ENCODE assay signal across 9 cellular contexts in the genomic region with DNA sequence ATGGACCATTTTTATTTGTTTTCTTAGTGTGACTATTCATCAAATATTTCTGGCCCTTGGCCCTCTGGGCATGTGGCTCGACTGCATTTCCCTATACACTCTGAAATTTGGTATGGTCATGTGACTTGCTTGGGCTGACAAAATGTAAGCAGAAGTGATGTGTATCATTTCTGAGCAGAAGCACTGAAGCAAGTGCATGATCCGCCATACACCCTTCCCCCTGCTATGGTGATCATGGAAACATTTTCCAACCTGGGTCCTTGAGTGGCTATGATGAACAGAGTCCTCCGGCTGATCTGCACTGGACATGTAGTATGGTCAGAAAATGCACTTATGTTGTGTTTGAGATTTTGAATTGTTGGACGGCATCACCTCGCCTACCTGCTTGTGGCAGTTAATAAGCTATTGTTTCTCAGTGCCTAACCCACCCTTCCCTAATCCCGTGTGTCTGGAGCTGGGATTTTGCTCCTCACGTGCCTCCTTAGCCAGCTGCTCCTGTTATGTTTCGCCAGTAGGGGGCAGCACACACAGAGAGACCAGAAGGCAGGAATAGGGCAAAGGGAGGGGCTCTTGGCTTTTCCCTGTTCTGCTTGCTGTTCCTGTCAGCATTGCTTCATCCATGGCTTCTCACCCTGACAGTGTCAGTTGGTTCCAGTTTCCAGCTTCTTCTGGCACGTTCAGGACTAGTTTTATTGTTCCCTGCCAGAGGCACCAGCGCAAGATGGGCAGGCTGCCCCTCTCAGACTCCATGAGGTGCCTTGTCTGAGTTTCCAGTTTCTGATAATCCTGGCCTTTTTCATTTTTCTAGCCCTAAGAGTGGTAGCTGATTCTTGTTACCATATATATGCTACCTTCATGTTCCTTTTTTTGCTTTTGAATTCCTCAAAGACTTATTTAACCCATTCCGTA.
DNase-seq lines count a peak whose midpoint lies in the region; ATAC-seq and TF ChIP-seq lines count a peak whose summit lies in the region.
"Had no signal": no experiment of that assay in that cellular context is flagged by ENCODE, and none has a peak within 500 bp of the region (broad histone marks: within the 10 kb centered on the region; RNA-seq: fewer than 3 reads in every experiment).

No MANE protein-coding gene starts in this region.

- H3K27ac ChIP-seq in 22Rv1 (no peak overlapping the region), HEK293 (ENCODE audit: extremely low read depth, low read depth, low read length) (no peak overlapping the region), brain microvascular endothelial cell (no peak overlapping the region), right lobe of liver (no peak overlapping the region), substantia nigra (ENCODE audit: low read depth, low read length, poor library complexity, severe bottlenecking) (no peak overlapping the region)

- TF ChIP-seq CTCF in 22Rv1 (IDR thresholded peaks at IDR 0.05), result peak; percentile 69
- TF ChIP-seq CTCF in GM10248 (IDR thresholded peaks at IDR 0.05; ENCODE audit: control extremely low read depth, extremely low read depth, low read depth, missing control alignments), result peak; percentile 91
- no peak; the same call in 1 of the 2 replicates for TF ChIP-seq CTCF in HEK293 (tag by site-specific recombination; IDR thresholded peaks at IDR 0.05)
- peak; percentile 79 for TF ChIP-seq CTCF in LNCAP (IDR thresholded peaks at IDR 0.05)
- peak; percentile 64 for TF ChIP-seq CTCF in brain microvascular endothelial cell (IDR thresholded peaks at IDR 0.05; ENCODE audit: low read depth, low read length, missing control alignments)
- peak; percentile 45 to 71 (median 48) for TF ChIP-seq CTCF in right lobe of liver (IDR thresholded peaks at IDR 0.05)

- POLR2A ChIA-PET in GM10248 (lab: Yijun Ruan, JAX) (no interaction called here), HEK293 (lab: Yijun Ruan, JAX) (interaction anchor here (0.6 kb wide), 1 partner anchor 551 kb away, joined by 5 read pairs; no protein-coding TSS in a partner anchor)

- DNase-seq in GM10248 (ENCODE audit: extremely low spot score), result peak; percentile 39
- peak; percentile 44 for DNase-seq in SHP77 treated with DMSO at 0.1 percent for 48 hours (lab: John Stamatoyannopoulos, UW)
- DNase-seq in brain microvascular endothelial cell, result no peak
- peak; percentile 33 to 62 (median 61) for DNase-seq in right lobe of liver
- DNase-seq in substantia nigra (lab: John Stamatoyannopoulos, UW), result peak in 40 of 49 donors; percentile 1 to 66 (median 22)
- DNase-seq: naive B cell had no signal

- H3K9me3 ChIP-seq in HEK293 (ENCODE audit: control insufficient read depth, insufficient read depth, low read depth, low read length) (no peaks in the 10 kb centered on the region), right lobe of liver (no peaks in the 10 kb centered on the region)

- no peaks in the 10 kb centered on the region for H3K27me3 ChIP-seq in brain microvascular endothelial cell (replicated peaks)
- H3K27me3 ChIP-seq in right lobe of liver, result no peaks in the 10 kb centered on the region

- in situ Hi-C loops in brain microvascular endothelial cell (cut with HindIII; ENCODE audit: low pct_ligation_motif_present, low sequenced_read_pairs), result no loop called here

- H3K4me3 ChIP-seq in HEK293 (ENCODE audit: low read depth, low read length), result no peak overlapping the region
- H3K4me3 ChIP-seq in brain microvascular endothelial cell (ENCODE audit: low read depth, low read length), result no peak overlapping the region
- H3K4me3 ChIP-seq in right lobe of liver, result no peak overlapping the region

- WGBS in right lobe of liver (ENCODE audit: insufficient coverage, low coverage, low lambda C conversion rate, missing lambda C conversion rate), result 29% methylated on average over 9 of the region's 11 CpGs

- no peak for TF ChIP-seq POLR2A in right lobe of liver (IDR thresholded peaks at IDR 0.05)

- ATAC-seq in right lobe of liver, result peak; percentile 84 to 94 (median 86)

- intact Hi-C loops in right lobe of liver (cut with DNase I), result no loop called here

- H3K36me3 ChIP-seq in HEK293 (ENCODE audit: control insufficient read depth in 2 of 2, insufficient read depth in 1 of 2, low read length in 2 of 2), result no peaks in the 10 kb centered on the region
- no peaks in the 10 kb centered on the region for H3K36me3 ChIP-seq in brain microvascular endothelial cell (replicated peaks)
- H3K36me3 ChIP-seq in right lobe of liver, result no peaks in the 10 kb centered on the region

- CTCF ChIA-PET in GM10248 (lab: Yijun Ruan, JAX) (interaction anchor here (0.6 to 1.7 kb wide), 25 partner anchors 10 to 606 kb away, joined by 3 to 21 read pairs (median 4); a partner anchor contains a TSS), HEK293 (lab: Yijun Ruan, JAX) (interaction anchor here (0.5 to 1.6 kb wide), 37 partner anchors 8 to 1315 kb away, joined by 3 to 8 read pairs (median 4); no protein-coding TSS in a partner anchor)

- H3K4me1 ChIP-seq in HEK293 (ENCODE audit: control insufficient read depth, insufficient read depth, low read length), result no peaks in the 10 kb centered on the region
- no peaks in the 10 kb centered on the region for H3K4me1 ChIP-seq in right lobe of liver

TF ChIP-seq in HEK293, 187 proteins besides CTCF, POLR2A, EP300 and RAD21 (continues in another document):
- no peak for TF ChIP-seq ZNF423 (tag by site-specific recombination; IDR thresholded peaks at IDR 0.05)
- peak; percentile 69; the same call in 1 of the 2 replicates for TF ChIP-seq IKZF3 (tag by site-specific recombination; IDR thresholded peaks at IDR 0.05)
- no peak for TF ChIP-seq ZNF596 (tag by site-specific recombination; IDR thresholded peaks at IDR 0.05)
- TF ChIP-seq, protein P1, sequence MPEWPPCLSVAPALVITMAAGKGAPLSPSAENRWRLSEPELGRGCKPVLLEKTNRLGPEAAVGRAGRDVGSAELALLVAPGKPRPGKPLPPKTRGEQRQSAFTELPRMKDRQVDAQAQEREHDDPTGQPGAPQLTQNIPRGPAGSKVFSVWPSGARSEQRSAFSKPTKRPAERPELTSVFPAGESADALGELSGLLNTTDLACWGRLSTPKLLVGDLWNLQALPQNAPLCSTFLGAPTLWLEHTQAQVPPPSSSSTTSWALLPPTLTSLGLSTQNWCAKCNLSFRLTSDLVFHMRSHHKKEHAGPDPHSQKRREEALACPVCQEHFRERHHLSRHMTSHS (tag by site-specific recombination; IDR thresholded peaks at IDR 0.05), result no peak
- TF ChIP-seq, protein P2, sequence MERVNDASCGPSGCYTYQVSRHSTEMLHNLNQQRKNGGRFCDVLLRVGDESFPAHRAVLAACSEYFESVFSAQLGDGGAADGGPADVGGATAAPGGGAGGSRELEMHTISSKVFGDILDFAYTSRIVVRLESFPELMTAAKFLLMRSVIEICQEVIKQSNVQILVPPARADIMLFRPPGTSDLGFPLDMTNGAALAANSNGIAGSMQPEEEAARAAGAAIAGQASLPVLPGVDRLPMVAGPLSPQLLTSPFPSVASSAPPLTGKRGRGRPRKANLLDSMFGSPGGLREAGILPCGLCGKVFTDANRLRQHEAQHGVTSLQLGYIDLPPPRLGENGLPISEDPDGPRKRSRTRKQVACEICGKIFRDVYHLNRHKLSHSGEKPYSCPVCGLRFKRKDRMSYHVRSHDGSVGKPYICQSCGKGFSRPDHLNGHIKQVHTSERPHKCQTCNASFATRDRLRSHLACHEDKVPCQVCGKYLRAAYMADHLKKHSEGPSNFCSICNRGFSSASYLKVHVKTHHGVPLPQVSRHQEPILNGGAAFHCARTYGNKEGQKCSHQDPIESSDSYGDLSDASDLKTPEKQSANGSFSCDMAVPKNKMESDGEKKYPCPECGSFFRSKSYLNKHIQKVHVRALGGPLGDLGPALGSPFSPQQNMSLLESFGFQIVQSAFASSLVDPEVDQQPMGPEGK (tag by site-specific recombination; IDR thresholded peaks at IDR 0.05), result no peak
- no peak for TF ChIP-seq ZNF501 (tag by site-specific recombination; IDR thresholded peaks at IDR 0.05)
- TF ChIP-seq ZNF48 (tag by site-specific recombination; IDR thresholded peaks at IDR 0.05), result no peak
- TF ChIP-seq GLI4 (tag by site-specific recombination; IDR thresholded peaks at IDR 0.05), result no peak
- no peak for TF ChIP-seq KLF1 (tag by site-specific recombination; IDR thresholded peaks at IDR 0.05)
- TF ChIP-seq ZNF341 (tag by site-specific recombination; IDR thresholded peaks at IDR 0.05; ENCODE audit: low read depth), result peak; percentile 94
- no peak for TF ChIP-seq ZNF624 (tag by site-specific recombination; IDR thresholded peaks at IDR 0.05)
- TF ChIP-seq ZEB2 (tag by site-specific recombination; IDR thresholded peaks at IDR 0.05), result no peak
- TF ChIP-seq, protein P3, sequence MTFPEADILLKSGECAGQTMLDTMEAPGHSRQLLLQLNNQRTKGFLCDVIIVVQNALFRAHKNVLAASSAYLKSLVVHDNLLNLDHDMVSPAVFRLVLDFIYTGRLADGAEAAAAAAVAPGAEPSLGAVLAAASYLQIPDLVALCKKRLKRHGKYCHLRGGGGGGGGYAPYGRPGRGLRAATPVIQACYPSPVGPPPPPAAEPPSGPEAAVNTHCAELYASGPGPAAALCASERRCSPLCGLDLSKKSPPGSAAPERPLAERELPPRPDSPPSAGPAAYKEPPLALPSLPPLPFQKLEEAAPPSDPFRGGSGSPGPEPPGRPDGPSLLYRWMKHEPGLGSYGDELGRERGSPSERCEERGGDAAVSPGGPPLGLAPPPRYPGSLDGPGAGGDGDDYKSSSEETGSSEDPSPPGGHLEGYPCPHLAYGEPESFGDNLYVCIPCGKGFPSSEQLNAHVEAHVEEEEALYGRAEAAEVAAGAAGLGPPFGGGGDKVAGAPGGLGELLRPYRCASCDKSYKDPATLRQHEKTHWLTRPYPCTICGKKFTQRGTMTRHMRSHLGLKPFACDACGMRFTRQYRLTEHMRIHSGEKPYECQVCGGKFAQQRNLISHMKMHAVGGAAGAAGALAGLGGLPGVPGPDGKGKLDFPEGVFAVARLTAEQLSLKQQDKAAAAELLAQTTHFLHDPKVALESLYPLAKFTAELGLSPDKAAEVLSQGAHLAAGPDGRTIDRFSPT (tag by site-specific recombination; IDR thresholded peaks at IDR 0.05), result no peak
- TF ChIP-seq, protein P4, sequence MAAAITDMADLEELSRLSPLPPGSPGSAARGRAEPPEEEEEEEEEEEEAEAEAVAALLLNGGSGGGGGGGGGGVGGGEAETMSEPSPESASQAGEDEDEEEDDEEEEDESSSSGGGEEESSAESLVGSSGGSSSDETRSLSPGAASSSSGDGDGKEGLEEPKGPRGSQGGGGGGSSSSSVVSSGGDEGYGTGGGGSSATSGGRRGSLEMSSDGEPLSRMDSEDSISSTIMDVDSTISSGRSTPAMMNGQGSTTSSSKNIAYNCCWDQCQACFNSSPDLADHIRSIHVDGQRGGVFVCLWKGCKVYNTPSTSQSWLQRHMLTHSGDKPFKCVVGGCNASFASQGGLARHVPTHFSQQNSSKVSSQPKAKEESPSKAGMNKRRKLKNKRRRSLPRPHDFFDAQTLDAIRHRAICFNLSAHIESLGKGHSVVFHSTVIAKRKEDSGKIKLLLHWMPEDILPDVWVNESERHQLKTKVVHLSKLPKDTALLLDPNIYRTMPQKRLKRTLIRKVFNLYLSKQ (tag by site-specific recombination; IDR thresholded peaks at IDR 0.05; ENCODE audit: borderline replicate concordance), result no peak
- peak; percentile 85 for TF ChIP-seq ZNF654 (tag by site-specific recombination; IDR thresholded peaks at IDR 0.05; ENCODE audit: low read depth)
